Comparison of ENCODE assay signal across 8 cellular contexts in the genomic region with DNA sequence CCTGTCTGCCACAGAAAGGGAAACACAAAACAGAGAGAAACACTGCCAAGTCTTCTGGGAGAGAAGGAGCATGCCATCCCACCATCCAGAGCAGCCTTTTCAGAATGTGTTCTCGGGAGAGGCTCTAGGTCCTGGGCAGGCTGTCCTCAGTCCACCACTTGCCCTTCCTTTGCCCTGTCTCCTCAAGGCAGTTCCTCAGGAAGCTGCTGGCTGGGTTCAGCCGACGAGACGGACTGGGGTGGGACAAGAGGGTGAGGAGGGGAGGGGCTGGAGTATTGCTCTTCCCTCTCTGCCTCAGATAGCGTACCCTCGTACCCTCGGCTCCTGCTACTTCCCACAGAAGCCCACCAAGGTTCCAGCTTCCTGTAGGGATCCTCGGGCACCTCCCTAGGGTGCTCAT. TPM values are rescaled to one million over a fixed set of nuclear protein-coding genes. Genes with fewer than 3 reads are reported as not detected.
"Had no signal": no experiment of that assay in that cellular context is flagged by ENCODE, and none has a peak within 500 bp of the region (broad histone marks: within the 10 kb centered on the region; RNA-seq: fewer than 3 reads in every experiment).

No MANE protein-coding gene starts in this region.

- H2AFZ ChIP-seq: GM23248 had no signal

- DNase-seq: GM23248, GOT3, H7, HFFc6, IMR-90 had no signal

- H3K9ac ChIP-seq: GM23248 had no signal

- H3K4me3 ChIP-seq: GM23248, HAP-1 had no signal

- H3K4me1 ChIP-seq: HAP-1 had no signal

- H3K9me3 ChIP-seq: HAP-1 had no signal

- ATAC-seq: HCT116 had no signal

- H3K27ac ChIP-seq: GM23248, HL-60 had no signal

- H3K36me3 ChIP-seq: HAP-1 had no signal

RNA-seq across cellular contexts. Expression of a gene that starts 26.6 kb away (rescaled TPM):
- total RNA-seq: GM23248, HFFc6, IMR-90 had no signal
- polyA plus RNA-seq: GM23248, IMR-90 had no signal
